14 cellular contexts compared by ENCODE assay signal in genomic region chr3:23648965-23649328, GRCh38.
A peak's percentile ranks its signal among the peaks of the same experiment; 100 is the strongest.
DNase-seq lines count a peak whose midpoint lies in the region; ATAC-seq, FAIRE-seq and TF ChIP-seq lines count a peak whose summit lies in the region.
"Had no signal": no experiment of that assay in that cellular context is flagged by ENCODE, and none has a peak within 500 bp of the region (broad histone marks: within the 10 kb centered on the region; RNA-seq: fewer than 3 reads in every experiment).

No MANE protein-coding gene starts in this region.

- no TSS peak for BruUV-seq in GM12878 (replicated peaks; lab: Mats Ljungman, UMichigan)

- intact Hi-C loops in GM12878 (cut with micrococcal nuclease; ENCODE audit: unreplicated experiment) = no loop called here
- intact Hi-C loops in right cardiac atrium (cut with DNase I) = no loop called here

- H2AFZ ChIP-seq in GM12878 (ENCODE audit: control insufficient read depth, low read depth, low read length) = no peak overlapping the region; the same call in 1 of the 2 replicates

- DNase-seq in A549 (ENCODE audit: low read depth in 1 of 2, low spot score in 1 of 2) = no peak
- DNase-seq in HFFc6 = no peak
- DNase-seq in GM12878 (ENCODE audit: low read depth, low spot score) = no peak
- DNase-seq in right cardiac atrium = no peak
- DNase-seq in cerebellum (ENCODE audit: low spot score) = no peak
- no peak for DNase-seq in anterior cingulate cortex (lab: John Stamatoyannopoulos, UW)
- DNase-seq: activated CD4-positive, alpha-beta T cell treated with anti-CD3 and anti-CD28 coated beads, Interleukin-2, amount 10 ng/mL, durations not matched to agents 7 days and 5 days; activated naive CD4-positive, alpha-beta T cell; NCI-H187; NCI-H510A had no signal

- no peaks in the 10 kb centered on the region for H4K20me1 ChIP-seq in GM12878 (ENCODE audit: control insufficient read depth, insufficient read depth)

- TF ChIP-seq POLR2A in A549 (IDR thresholded peaks at IDR 0.05; ENCODE audit: low read length) (no peak), GM12878 (IDR thresholded peaks at IDR 0.05; ENCODE audit: low read depth, low read length) (no peak)

- POLR2A ChIA-PET in A549 (lab: Yijun Ruan, JAX) = interaction anchor here (0.6 kb wide), 1 partner anchor 84 kb away, joined by 3 read pairs; no protein-coding TSS in a partner anchor
- POLR2A ChIA-PET in GM12878 (lab: Charles Lee) = interaction anchor here (0.6 to 1.3 kb wide), 7 partner anchors 13 to 486 kb away, joined by 3 to 5 read pairs (median 3); partner anchors contain the start of genes NKIRAS1 and RPL15

- peaks cover 26% of the 10 kb centered on the region for H3K4me1 ChIP-seq in A549
- peaks cover 28% of the 10 kb centered on the region for H3K4me1 ChIP-seq in GM12878 (ENCODE audit: control insufficient read depth, insufficient read depth, low read length)
- H3K4me1 ChIP-seq in right cardiac atrium (ENCODE audit: control insufficient read depth, insufficient read depth, low read length) = peaks cover 1% of the 10 kb centered on the region

- no peaks in the 10 kb centered on the region for H3K27me3 Mint-ChIP-seq in HFFc6 (ENCODE audit: insufficient read depth)

- ATAC-seq in A549 (peak in 1 of 2 experiments; percentile 20; a peak in 2 of 6 replicates), GM12878 (peak; percentile 20), right cardiac atrium (peak; percentile 44 to 56), HG03095 (IDR thresholded peaks at IDR 0.05; ENCODE audit: unreplicated experiment) (no peak), GM19467 (IDR thresholded peaks at IDR 0.05; ENCODE audit: unreplicated experiment) (no peak)

- no peaks in the 10 kb centered on the region for H3K79me2 ChIP-seq in GM12878 (ENCODE audit: control insufficient read depth, insufficient read depth, low read length)

- FAIRE-seq in A549 (lab: Jason Lieb, UNC) (no peak), GM12878 (lab: Jason Lieb, UNC) (peak; percentile 38)
- FAIRE-seq: HTR-8/SVneo had no signal

- TF ChIP-seq EP300 in A549 (IDR thresholded peaks at IDR 0.05) (no peak), GM12878 (IDR thresholded peaks at IDR 0.05; ENCODE audit: borderline replicate concordance in 1 of 2, control insufficient read depth in 1 of 2, low read depth in 2 of 2, low read length in 2 of 2) (no peak)

- TF ChIP-seq CTCF in A549 (IDR thresholded peaks at IDR 0.05) = no peak; the same call in 2 of the 3 replicates
- TF ChIP-seq CTCF in HFFc6 (IDR thresholded peaks at IDR 0.05) = no peak
- TF ChIP-seq CTCF in GM12878 (IDR thresholded peaks at IDR 0.05 in 2 of 3, conservative IDR thresholded peaks at IDR 0.05 in 1 of 3; ENCODE audit: control insufficient read depth in 2 of 3, extremely low read depth in 1 of 3, insufficient read depth in 1 of 3, low read depth in 3 of 3, low read length in 3 of 3) = no peak

- no peak overlapping the region for H3K4me3 ChIP-seq in A549
- H3K4me3 ChIP-seq in GM12878 = no peak overlapping the region
- H3K4me3 ChIP-seq in right cardiac atrium (ENCODE audit: low read length) = no peak overlapping the region
- H3K4me3 ChIP-seq: skin epidermis had no signal

- WGBS in A549 (ENCODE audit: missing lambda C conversion rate) = 59% methylated on average over 4 of the region's 4 CpGs
- WGBS in GM12878 (ENCODE audit: insufficient coverage, insufficient replicate concordance, low lambda C conversion rate, missing lambda C conversion rate) = 55% methylated on average over 4 of the region's 4 CpGs
- WGBS in right cardiac atrium = 42% methylated on average over 4 of the region's 4 CpGs

- no peaks in the 10 kb centered on the region for H3K36me3 Mint-ChIP-seq in HFFc6 (ENCODE audit: low read depth)

- CTCF ChIA-PET in A549 (lab: Yijun Ruan, JAX) (interaction anchor here (0.5 to 2.9 kb wide), 12 partner anchors 8 to 240 kb away, joined by 3 to 13 read pairs (median 4); no protein-coding TSS in a partner anchor), GM12878 (lab: Yijun Ruan, JAX) (interaction anchor here (0.6 to 2.0 kb wide), 14 partner anchors 9 to 689 kb away, joined by 3 to 15 read pairs (median 3); no protein-coding TSS in a partner anchor)

- H3K4me3 Mint-ChIP-seq in HFFc6 = no peak overlapping the region
- H3K4me3 Mint-ChIP-seq: activated CD4-positive, alpha-beta T cell treated with anti-CD3 and anti-CD28 coated beads, Interleukin-2, amount 10 ng/mL, durations not matched to agents 7 days and 5 days had no signal

- H3K27ac ChIP-seq in A549 = peak overlapping the region; percentile 45 to 55; a peak in 5 of 6 replicates
- H3K27ac ChIP-seq in GM12878 (ENCODE audit: control insufficient read depth, insufficient read depth) = no peak overlapping the region
- H3K27ac ChIP-seq in right cardiac atrium (ENCODE audit: low read length) = no peak overlapping the region
- H3K27ac ChIP-seq: skin epidermis had no signal

- peaks cover 42% of the 10 kb centered on the region for H3K4me1 Mint-ChIP-seq in HFFc6 (ENCODE audit: low read depth)

- H3K4me2 ChIP-seq in A549 (peak overlapping the region; percentile 20; the same call in 2 of the 3 replicates), GM12878 (ENCODE audit: control insufficient read depth, insufficient read depth) (no peak overlapping the region)

- H3K36me3 ChIP-seq in GM12878 (ENCODE audit: control insufficient read depth in 2 of 2, insufficient read depth in 2 of 2, low read length in 1 of 2) = no peaks in the 10 kb centered on the region

- H3K9me3 ChIP-seq in A549 (no peaks in the 10 kb centered on the region), GM12878 (replicated peaks; ENCODE audit: control insufficient read depth, insufficient read depth, low read length) (no peaks in the 10 kb centered on the region), right cardiac atrium (ENCODE audit: control insufficient read depth, low read length) (no peaks in the 10 kb centered on the region)

- H3K27ac Mint-ChIP-seq in HFFc6 = peak overlapping the region; percentile 50; the same call in 1 of the 2 replicates
- H3K27ac Mint-ChIP-seq: activated CD4-positive, alpha-beta T cell treated with anti-CD3 and anti-CD28 coated beads, Interleukin-2, amount 10 ng/mL, durations not matched to agents 7 days and 5 days had no signal

- SMC1A ChIA-PET in GM12878 (lab: Charles Lee; ENCODE audit: uncharacterized antibody, unreplicated experiment) = interaction anchor here (0.6 to 5.3 kb wide), 37 partner anchors 9 to 486 kb away, joined by 3 to 35 read pairs (median 4); no protein-coding TSS in a partner anchor

- H3K27me3 ChIP-seq in GM12878 (replicated peaks in 1 of 2; ENCODE audit: control insufficient read depth in 2 of 2, insufficient read depth in 2 of 2, low read length in 1 of 2) (no peaks in the 10 kb centered on the region), right cardiac atrium (ENCODE audit: control insufficient read depth, insufficient read depth) (no peaks in the 10 kb centered on the region)

- in situ Hi-C loops in GM12878 (cut with MboI) = no loop called here

- H3K9ac ChIP-seq in GM12878 (ENCODE audit: control insufficient read depth, insufficient read depth, low read length) = no peak overlapping the region

- RAD21 ChIA-PET in GM12878 (lab: Charles Lee; ENCODE audit: unreplicated experiment) = interaction anchor here (0.9 to 3.1 kb wide), 13 partner anchors 10 to 216 kb away, joined by 3 to 27 read pairs (median 6); no protein-coding TSS in a partner anchor

- TF ChIP-seq RAD21 in A549 (conservative IDR thresholded peaks at IDR 0.05 in 1 of 2, IDR thresholded peaks at IDR 0.05 in 1 of 2) (0 out of 5 replicates have a peak, but pooled peaks of 1 of the 2 experiments have one; percentile 3), GM12878 (IDR thresholded peaks at IDR 0.05; ENCODE audit: insufficient read depth, low read depth, low read length) (no peak)

- H3K9me3 Mint-ChIP-seq in HFFc6 = no peaks in the 10 kb centered on the region

TF ChIP-seq in A549, 52 proteins besides CTCF, POLR2A, EP300 and RAD21 (continues in another document):
- no peak for TF ChIP-seq POLR2AphosphoS2 (conservative IDR thresholded peaks at IDR 0.05; ENCODE audit: low read length)
- TF ChIP-seq ZC3H11A (IDR thresholded peaks at IDR 0.05) = no peak
- no peak for TF ChIP-seq HDAC2 (IDR thresholded peaks at IDR 0.05)
- no peak for TF ChIP-seq MAFK (IDR thresholded peaks at IDR 0.05; ENCODE audit: partially characterized antibody)
- TF ChIP-seq, protein P1, sequence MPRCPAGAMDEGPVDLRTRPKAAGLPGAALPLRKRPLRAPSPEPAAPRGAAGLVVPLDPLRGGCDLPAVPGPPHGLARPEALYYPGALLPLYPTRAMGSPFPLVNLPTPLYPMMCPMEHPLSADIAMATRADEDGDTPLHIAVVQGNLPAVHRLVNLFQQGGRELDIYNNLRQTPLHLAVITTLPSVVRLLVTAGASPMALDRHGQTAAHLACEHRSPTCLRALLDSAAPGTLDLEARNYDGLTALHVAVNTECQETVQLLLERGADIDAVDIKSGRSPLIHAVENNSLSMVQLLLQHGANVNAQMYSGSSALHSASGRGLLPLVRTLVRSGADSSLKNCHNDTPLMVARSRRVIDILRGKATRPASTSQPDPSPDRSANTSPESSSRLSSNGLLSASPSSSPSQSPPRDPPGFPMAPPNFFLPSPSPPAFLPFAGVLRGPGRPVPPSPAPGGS (IDR thresholded peaks at IDR 0.05) = no peak
- TF ChIP-seq ZFP36 (IDR thresholded peaks at IDR 0.05; ENCODE audit: borderline replicate concordance, partially characterized antibody) = no peak
- no peak for TF ChIP-seq ZNF302 (CRISPR knock-in tag; IDR thresholded peaks at IDR 0.05)
- no peak for TF ChIP-seq MYC (IDR thresholded peaks at IDR 0.05; ENCODE audit: borderline replicate concordance, low read length)
- no peak for TF ChIP-seq TFCP2L1 (CRISPR knock-in tag; IDR thresholded peaks at IDR 0.05)

TF ChIP-seq in GM12878, 131 proteins besides CTCF, POLR2A, EP300 and RAD21 (continues in another document):
- no peak for TF ChIP-seq TCF3 (IDR thresholded peaks at IDR 0.05; ENCODE audit: borderline replicate concordance, insufficient read depth, low read depth, low read length)

Comparison
In these comparisons a context has a peak if more than half of its experiments do, and no peak if none do; other contexts are left out.
1. ATAC-seq: peak in GM12878 (single experiment) and right cardiac atrium (2 of 2); none in HG03095 (single experiment) and GM19467 (single experiment).
2. H3K27ac ChIP-seq: peak in A549 (2 of 2); none in GM12878 (single experiment) and right cardiac atrium (single experiment).